8 cellular contexts compared by ENCODE assay signal in the genomic region with DNA sequence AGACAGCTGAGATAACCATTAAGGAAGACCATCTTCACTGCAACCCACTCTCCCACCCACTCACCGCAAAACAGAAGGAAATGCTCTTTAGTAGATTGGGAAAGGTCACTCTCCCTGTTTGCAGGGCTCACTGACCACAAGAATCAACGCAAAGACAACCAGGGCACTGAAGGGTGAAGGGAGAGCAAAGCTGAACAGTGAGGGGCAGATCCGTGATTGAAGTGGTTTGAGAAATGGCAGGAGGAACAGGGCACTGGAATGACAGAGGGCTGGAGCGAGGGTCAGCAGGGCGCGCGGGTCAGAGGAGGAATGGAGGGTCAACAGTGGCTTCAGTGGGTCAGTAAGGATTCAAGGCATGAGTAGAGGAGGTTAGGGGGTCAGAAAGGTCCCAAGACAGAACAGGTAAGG. TPM values are rescaled to one million over a fixed set of nuclear protein-coding genes. Genes with fewer than 3 reads are reported as not detected.
DNase-seq lines count a peak whose midpoint lies in the region; ATAC-seq and TF ChIP-seq lines count a peak whose summit lies in the region.

No MANE protein-coding gene starts in this region.

- ATAC-seq in HG03064 (IDR thresholded peaks at IDR 0.05; ENCODE audit: low read depth, unreplicated experiment) = peak; percentile 1
- peak in 1 of 2 donors; percentile 21 for ATAC-seq in activated naive CD4-positive, alpha-beta T cell treated with anti-CD3 and anti-CD28 coated beads, Interleukin-2, amount 50 U/mL, for 72 hours
- peak; percentile 12 to 13 for ATAC-seq in stimulated activated naive B cell treated with anti-CD40 and anti-IgM and Interleukin-4, amounts not matched to agents 10 μg/mL and 1 μg/mL and 100 μg/mL, for 72 hours (replicated peaks)
- ATAC-seq in HG03469 (IDR thresholded peaks at IDR 0.05; ENCODE audit: unreplicated experiment) = no peak

- H3K4me1 Mint-ChIP-seq in stimulated activated naive B cell treated with anti-CD40 and anti-IgM and Interleukin-4, amounts not matched to agents 10 μg/mL and 1 μg/mL and 100 μg/mL, for 72 hours = peaks cover 31 to 59% of the 10 kb centered on the region in 2 donors

- peak overlapping the region; percentile 98 for H3K4me3 ChIP-seq in GM12864 (ENCODE audit: low read depth, low read length)

- peaks cover 17 to 20% of the 10 kb centered on the region in 2 donors for H3K36me3 Mint-ChIP-seq in activated naive CD4-positive, alpha-beta T cell treated with anti-CD3 and anti-CD28 coated beads, Interleukin-2, amount 50 U/mL, for 72 hours
- peaks cover 13 to 25% of the 10 kb centered on the region in 2 donors for H3K36me3 Mint-ChIP-seq in stimulated activated naive B cell treated with anti-CD40 and anti-IgM and Interleukin-4, amounts not matched to agents 10 μg/mL and 1 μg/mL and 100 μg/mL, for 72 hours

- no peaks in the 10 kb centered on the region for H3K9me3 Mint-ChIP-seq in activated naive CD4-positive, alpha-beta T cell treated with anti-CD3 and anti-CD28 coated beads, Interleukin-2, amount 50 U/mL, for 72 hours
- H3K9me3 Mint-ChIP-seq in stimulated activated naive B cell treated with anti-CD40 and anti-IgM and Interleukin-4, amounts not matched to agents 10 μg/mL and 1 μg/mL and 100 μg/mL, for 72 hours = no peaks in the 10 kb centered on the region

- H3K27ac Mint-ChIP-seq in activated naive CD4-positive, alpha-beta T cell treated with anti-CD3 and anti-CD28 coated beads, Interleukin-2, amount 50 U/mL, for 72 hours = peak overlapping the region; percentile 87 to 98
- peak overlapping the region; percentile 95 for H3K27ac Mint-ChIP-seq in stimulated activated naive B cell treated with anti-CD40 and anti-IgM and Interleukin-4, amounts not matched to agents 10 μg/mL and 1 μg/mL and 100 μg/mL, for 72 hours

- DNase-seq in GM12864 (ENCODE audit: low read depth) = no peak
- DNase-seq in activated naive CD4-positive, alpha-beta T cell treated with anti-CD3 and anti-CD28 coated beads, Interleukin-2, amount 50 U/mL, for 72 hours (ENCODE audit: low spot score in 2 of 2) = no peak
- peak; percentile 32 for DNase-seq in iPS-NIHi7 (ENCODE audit: extremely low spot score)
- no peak for DNase-seq in stimulated activated naive B cell treated with anti-CD40 and anti-IgM and Interleukin-4, amounts not matched to agents 10 μg/mL and 1 μg/mL and 100 μg/mL, for 72 hours
- DNase-seq in NK-92 (lab: John Stamatoyannopoulos, UW; ENCODE audit: unreplicated experiment) = no peak
- DNase-seq in NCI-H510A (lab: John Stamatoyannopoulos, UW) = no peak

- H3K4me3 Mint-ChIP-seq in stimulated activated naive B cell treated with anti-CD40 and anti-IgM and Interleukin-4, amounts not matched to agents 10 μg/mL and 1 μg/mL and 100 μg/mL, for 72 hours = peak overlapping the region; percentile 96 to 99

- TF ChIP-seq CTCF in GM12864 (IDR thresholded peaks at IDR 0.05; ENCODE audit: low read depth, low read length, missing control alignments) = no peak

- no peaks in the 10 kb centered on the region for H3K27me3 Mint-ChIP-seq in stimulated activated naive B cell treated with anti-CD40 and anti-IgM and Interleukin-4, amounts not matched to agents 10 μg/mL and 1 μg/mL and 100 μg/mL, for 72 hours

RNA-seq across cellular contexts. Expression of a gene that starts 0.5 kb away (rescaled TPM):
- total RNA-seq in activated naive CD4-positive, alpha-beta T cell treated with anti-CD3 and anti-CD28 coated beads, Interleukin-2, amount 50 U/mL, for 72 hours = 10 to 100 TPM; 15.8 to 21.8 TPM

RNA-seq across cellular contexts. Expression of a gene that starts 11.6 kb away (rescaled TPM):
- total RNA-seq in activated naive CD4-positive, alpha-beta T cell treated with anti-CD3 and anti-CD28 coated beads, Interleukin-2, amount 50 U/mL, for 72 hours = 10 to 100 TPM in 1 of 2 donors, 1 to 10 TPM in 1; 9.4 to 15.7 TPM
